Comparison of ENCODE assay signal across 25 cellular contexts in the genomic region with DNA sequence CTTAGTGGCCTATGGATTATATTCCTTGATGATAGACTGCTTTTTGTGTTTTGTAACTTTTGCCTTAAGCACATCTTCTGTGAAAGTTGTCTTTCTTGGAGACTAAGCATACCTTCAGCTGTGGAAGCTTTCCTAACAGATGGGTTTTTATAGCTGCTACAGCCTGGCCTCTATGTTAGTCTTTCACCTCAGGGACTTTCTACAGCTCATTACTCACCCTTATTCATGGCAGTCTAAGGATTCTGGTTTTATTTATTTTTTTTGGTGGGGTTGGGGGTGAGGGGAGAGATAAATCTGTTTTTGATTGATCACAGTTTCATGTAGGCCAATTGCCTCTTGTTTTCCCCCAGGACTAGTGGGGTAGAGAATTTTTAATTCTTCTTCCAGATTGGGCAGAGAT.
"Had no signal": no experiment of that assay in that cellular context is flagged by ENCODE, and none has a peak within 500 bp of the region (broad histone marks: within the 10 kb centered on the region; RNA-seq: fewer than 3 reads in every experiment).

No MANE protein-coding gene starts in this region.

- H3K36me3 Mint-ChIP-seq: activated naive CD4-positive, alpha-beta T cell treated with anti-CD3 and anti-CD28 coated beads, Interleukin-2, amount 50 U/mL, for 72 hours; memory B cell; neural progenitor cell; stimulated activated naive B cell treated with anti-CD40 and anti-IgM and Interleukin-4, amounts not matched to agents 10 μg/mL and 1 μg/mL and 100 μg/mL, for 72 hours; T-cell had no signal

- H3K27me3 Mint-ChIP-seq: activated B cell treated with CpG ODN at 0.5 μM for 24 hours; activated CD4-positive, alpha-beta T cell treated with anti-CD3 and anti-CD28 coated beads for 36 hours; memory B cell; naive thymus-derived CD8-positive, alpha-beta T cell; stimulated activated naive B cell treated with anti-CD40 and anti-IgM and Interleukin-4, amounts not matched to agents 10 μg/mL and 1 μg/mL and 100 μg/mL, for 72 hours; T-cell had no signal

- H3K9me3 ChIP-seq: colonic mucosa, psoas muscle, suprapubic skin, upper lobe of right lung had no signal

- H3K4me1 ChIP-seq: colonic mucosa, heart right ventricle, neural progenitor cell, parathyroid adenoma, psoas muscle, stomach, suprapubic skin, tibial artery, upper lobe of right lung had no signal

- H3K27me3 ChIP-seq: cardiac muscle cell, colonic mucosa, neural progenitor cell, stomach, suprapubic skin, tibial artery, upper lobe of right lung had no signal

- H3K4me3 ChIP-seq: cardiac muscle cell, colonic mucosa, heart right ventricle, neural progenitor cell, psoas muscle, stomach, suprapubic skin, tibial artery, upper lobe of right lung had no signal

- DNase-seq: activated B cell treated with CpG ODN at 0.5 μM for 24 hours; activated CD4-positive, alpha-beta T cell treated with anti-CD3 and anti-CD28 coated beads for 36 hours; activated naive CD4-positive, alpha-beta T cell; activated T-cell treated with anti-CD3 and anti-CD28 coated beads for 4 hours; activated T-cell treated with anti-CD3 and anti-CD28 coated beads, Interleukin-2, amount 50 U/mL, for 72 hours; cerebellar nuclear complex; colonic mucosa; effector CD8-positive, alpha-beta T cell; heart right ventricle; naive thymus-derived CD8-positive, alpha-beta T cell; occipital lobe; psoas muscle; stimulated activated CD4-positive, alpha-beta T cell treated with anti-CD3 and anti-CD28 coated beads, Interleukin-15, amount 100 ng/mL, for 24 hours; stimulated activated CD4-positive, alpha-beta T cell treated with anti-CD3 and anti-CD28 coated beads, Interleukin-2, amount 100 ng/mL, for 24 hours; stimulated activated naive B cell treated with anti-CD40 and anti-IgM and Interleukin-4, amounts not matched to agents 10 μg/mL and 1 μg/mL and 100 μg/mL, for 72 hours; stomach; T-cell; tibial artery; upper lobe of right lung had no signal

- H3K27ac Mint-ChIP-seq: activated B cell treated with CpG ODN at 0.5 μM for 24 hours; activated CD4-positive, alpha-beta T cell treated with anti-CD3 and anti-CD28 coated beads for 36 hours; activated naive CD4-positive, alpha-beta T cell treated with anti-CD3 and anti-CD28 coated beads, Interleukin-2, amount 50 U/mL, for 72 hours; activated T-cell treated with anti-CD3 and anti-CD28 coated beads, Interleukin-2, amount 50 U/mL, for 72 hours; memory B cell; naive thymus-derived CD8-positive, alpha-beta T cell; neural progenitor cell; stimulated activated naive B cell treated with anti-CD40 and anti-IgM and Interleukin-4, amounts not matched to agents 10 μg/mL and 1 μg/mL and 100 μg/mL, for 72 hours; T-cell had no signal

- ATAC-seq: activated CD4-positive, alpha-beta T cell treated with anti-CD3 and anti-CD28 coated beads for 36 hours; activated naive CD4-positive, alpha-beta T cell treated with anti-CD3 and anti-CD28 coated beads, Interleukin-2, amount 50 U/mL, for 72 hours; activated T-cell treated with anti-CD3 and anti-CD28 coated beads, Interleukin-2, amount 50 U/mL, for 72 hours; heart right ventricle; naive thymus-derived CD8-positive, alpha-beta T cell; psoas muscle; stimulated activated naive B cell treated with anti-CD40 and anti-IgM and Interleukin-4, amounts not matched to agents 10 μg/mL and 1 μg/mL and 100 μg/mL, for 72 hours; T-cell; upper lobe of right lung had no signal

- H3K36me3 ChIP-seq: cardiac muscle cell, colonic mucosa, heart right ventricle, neural progenitor cell, stomach, suprapubic skin, tibial artery, upper lobe of right lung had no signal

- H3K27ac ChIP-seq: cardiac muscle cell, colonic mucosa, heart right ventricle, neural progenitor cell, parathyroid adenoma, psoas muscle, stomach, suprapubic skin, tibial artery, upper lobe of right lung had no signal

- H3K4me1 Mint-ChIP-seq: activated B cell treated with CpG ODN at 0.5 μM for 24 hours; activated CD4-positive, alpha-beta T cell treated with anti-CD3 and anti-CD28 coated beads for 36 hours; memory B cell; naive thymus-derived CD8-positive, alpha-beta T cell; neural progenitor cell; stimulated activated naive B cell treated with anti-CD40 and anti-IgM and Interleukin-4, amounts not matched to agents 10 μg/mL and 1 μg/mL and 100 μg/mL, for 72 hours; T-cell had no signal

- H3K4me3 Mint-ChIP-seq: activated B cell treated with CpG ODN at 0.5 μM for 24 hours; activated CD4-positive, alpha-beta T cell treated with anti-CD3 and anti-CD28 coated beads for 36 hours; activated T-cell treated with anti-CD3 and anti-CD28 coated beads, Interleukin-2, amount 50 U/mL, for 72 hours; memory B cell; naive thymus-derived CD8-positive, alpha-beta T cell; neural progenitor cell; stimulated activated naive B cell treated with anti-CD40 and anti-IgM and Interleukin-4, amounts not matched to agents 10 μg/mL and 1 μg/mL and 100 μg/mL, for 72 hours; T-cell had no signal
